ENCODE assay signal across 8 cellular contexts in genomic region chr18:47883771-47884413, GRCh38. TPM values are rescaled to one million over a fixed set of nuclear protein-coding genes. Genes with fewer than 3 reads are reported as not detected.
DNase-seq lines count a peak whose midpoint lies in the region; ATAC-seq, FAIRE-seq and TF ChIP-seq lines count a peak whose summit lies in the region.

No MANE protein-coding gene starts in this region.

- H3K4me3 ChIP-seq in Karpas-422 (ENCODE audit: low read length) (no peak overlapping the region), adipocyte (ENCODE audit: low read length) (no peak overlapping the region), BE2C (ENCODE audit: low read depth, low read length) (no peak overlapping the region)

- no peaks in the 10 kb centered on the region for H3K27me3 Mint-ChIP-seq in nephron (ENCODE audit: low read depth)

- H3K9me3 ChIP-seq in Karpas-422 (ENCODE audit: low read length) (no peaks in the 10 kb centered on the region), adipocyte (ENCODE audit: control insufficient read depth, low read length) (no peaks in the 10 kb centered on the region), BE2C (no peaks in the 10 kb centered on the region)

- ATAC-seq in HG03442 (IDR thresholded peaks at IDR 0.05; ENCODE audit: unreplicated experiment) = no peak

- H3K4me1 Mint-ChIP-seq in nephron = peaks cover 15% of the 10 kb centered on the region

- H3K9ac ChIP-seq in Karpas-422 (ENCODE audit: low read length) = no peak overlapping the region
- no peak overlapping the region for H3K9ac ChIP-seq in adipocyte (ENCODE audit: low read length)

- no peak overlapping the region for H2AFZ ChIP-seq in Karpas-422 (ENCODE audit: low read length)

- H3K4me3 Mint-ChIP-seq in nephron = no peak overlapping the region

- TF ChIP-seq CTCF in nephron (IDR thresholded peaks at IDR 0.05; ENCODE audit: unreplicated experiment in 3 of 3) (no peak), BE2C (IDR thresholded peaks at IDR 0.05; ENCODE audit: low read depth, low read length) (no peak)

- no peak overlapping the region for H3K4me2 ChIP-seq in Karpas-422 (ENCODE audit: low read depth, low read length, poor library complexity, severe bottlenecking)

- DNase-seq in Daoy (ENCODE audit: low read depth) (peak; percentile 78), Karpas-422 (no peak), adipocyte (ENCODE audit: low read depth) (peak; percentile 27), BE2C (no peak), GM12892 (ENCODE audit: insufficient read length) (no peak), cortex of kidney (lab: John Stamatoyannopoulos, UW) (no peak)

- H3K27me3 ChIP-seq in Karpas-422 (ENCODE audit: low read length) (no peaks in the 10 kb centered on the region), adipocyte (replicated peaks; ENCODE audit: control insufficient read depth, insufficient read depth, low read length) (no peaks in the 10 kb centered on the region), BE2C (no peaks in the 10 kb centered on the region)

- no peak for FAIRE-seq in GM12892 (lab: Jason Lieb, UNC)

- peaks cover 81% of the 10 kb centered on the region for H3K36me3 ChIP-seq in Karpas-422 (ENCODE audit: insufficient read depth, low read length)
- H3K36me3 ChIP-seq in adipocyte (ENCODE audit: control insufficient read depth, insufficient read depth, low read length, severe bottlenecking) = peaks cover 43% of the 10 kb centered on the region
- no peaks in the 10 kb centered on the region for H3K36me3 ChIP-seq in BE2C

- H3K36me3 Mint-ChIP-seq in nephron (ENCODE audit: low read depth) = peaks cover 75% of the 10 kb centered on the region

- H3K4me1 ChIP-seq in Karpas-422 (ENCODE audit: low read length) (peaks cover 2% of the 10 kb centered on the region; the same call in 1 of the 2 replicates), adipocyte (ENCODE audit: control insufficient read depth, insufficient read depth, low read length) (peaks cover 13% of the 10 kb centered on the region), BE2C (no peaks in the 10 kb centered on the region)

- H4K20me1 ChIP-seq in Karpas-422 (ENCODE audit: insufficient read depth, low read depth, low read length) = peaks cover 4% of the 10 kb centered on the region; the same call in 1 of the 2 replicates

- 0 out of 2 replicates have a peak overlapping the region, but pooled peaks have one; percentile 2 for H3K27ac ChIP-seq in Karpas-422 (ENCODE audit: low read length)

- H3K79me2 ChIP-seq in Karpas-422 (ENCODE audit: low read length) = peaks cover 100% of the 10 kb centered on the region

- no peak for TF ChIP-seq POLR2A in GM12892 (IDR thresholded peaks at IDR 0.05; ENCODE audit: low read depth, low read length)

- H3K9me3 Mint-ChIP-seq in nephron = no peaks in the 10 kb centered on the region

- H3K27ac Mint-ChIP-seq in nephron = peak overlapping the region; percentile 16 to 29 (median 28)

- no peaks in the 10 kb centered on the region for H3K9me2 ChIP-seq in Karpas-422 (replicated peaks; ENCODE audit: insufficient read depth, low read length)

RNA-seq across cellular contexts. Expression of gene SMAD2, which starts 46.6 kb away (rescaled TPM):
- 67.2 and 88.3 TPM in 2 replicates for total RNA-seq in Daoy (2014; rRNA removed; shearing (Covaris generic))
- total RNA-seq in Karpas-422 (2014; rRNA removed; shearing (Covaris generic); ENCODE audit: low replicate concordance) = 153 and 163 TPM in 2 replicates
- 33.8 TPM for polyA plus RNA-seq in BE2C (2012; ENCODE audit: insufficient read depth, insufficient read length, low read depth)
- 84.0 TPM for polyA plus RNA-seq in GM12892 (2012; ENCODE audit: missing spikeins)

Comparison
In these comparisons a context has a peak if more than half of its experiments do, and no peak if none do; other contexts are left out.
1. DNase-seq: peak in Daoy (single experiment) and adipocyte (single experiment); none in Karpas-422 (single experiment), BE2C (single experiment), GM12892 (single experiment) and cortex of kidney (single experiment).